9 cellular contexts compared by ENCODE assay signal in the genomic region with DNA sequence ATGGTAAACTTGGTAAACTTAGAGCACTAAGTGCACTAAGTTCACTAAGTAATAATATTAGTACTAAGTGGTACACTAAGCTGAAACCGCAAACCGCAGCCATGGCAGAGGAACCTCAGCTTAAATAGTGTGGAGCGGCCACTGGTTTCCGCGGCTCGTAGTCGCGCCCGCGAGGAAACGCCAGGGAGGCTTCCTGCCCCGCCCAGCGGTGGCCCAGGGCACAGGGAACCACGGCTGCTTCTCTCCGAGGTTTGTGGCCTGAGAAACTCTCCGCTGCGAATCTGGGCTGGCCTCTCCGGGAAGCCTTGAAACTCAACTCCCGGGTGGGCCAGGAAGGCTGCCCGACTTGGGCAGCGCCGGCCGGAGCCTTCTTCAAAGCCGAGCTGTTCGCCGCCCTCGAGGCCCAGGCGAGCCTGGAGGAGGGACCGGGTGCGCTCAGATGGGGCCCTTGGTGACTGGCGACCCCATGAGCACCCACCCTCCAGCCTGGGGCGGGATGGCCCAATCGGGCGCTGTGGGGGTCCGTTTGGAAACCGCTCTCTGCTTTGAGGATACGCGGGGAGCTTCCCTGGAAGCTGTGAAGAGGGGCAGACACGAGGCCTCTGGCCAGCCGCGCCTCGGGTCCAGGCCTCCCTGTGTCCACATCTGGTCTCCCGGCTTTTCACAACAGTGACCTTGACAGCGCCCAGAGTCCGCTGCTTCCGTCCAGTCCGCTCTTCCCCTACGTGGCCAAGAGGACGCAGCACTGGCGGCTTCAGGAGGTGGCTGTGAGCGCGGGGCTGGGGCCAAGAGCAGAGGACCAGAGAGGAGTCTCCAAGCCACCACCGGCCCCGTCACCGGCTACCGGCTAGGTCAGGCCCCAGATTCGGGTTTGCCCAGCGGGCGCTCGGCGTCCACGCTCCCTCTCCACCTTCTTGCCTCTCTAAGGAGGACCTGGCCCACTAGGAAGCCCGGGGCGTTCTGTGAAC. TPM values are rescaled to one million over a fixed set of nuclear protein-coding genes. Genes with fewer than 3 reads are reported as not detected.
DNase-seq lines count a peak whose midpoint lies in the region; ATAC-seq and FAIRE-seq lines count a peak whose summit lies in the region.
"Had no signal": no experiment of that assay in that cellular context is flagged by ENCODE, and none has a peak within 500 bp of the region (broad histone marks: within the 10 kb centered on the region; RNA-seq: fewer than 3 reads in every experiment).

No MANE protein-coding gene starts in this region.

- H3K36me3 Mint-ChIP-seq in activated T-helper 2 cell treated with anti-CD3 and anti-CD28 coated beads, Interferon-gamma antibody, Interleukin-2, Interleukin-4, amounts not matched to agents 10 μg/mL and 5 μg/mL and 100 μg/mL, durations not matched to agents 14 hours and 24 hours and 36 hours (ENCODE audit: low read depth): peaks cover 3% of the 10 kb centered on the region

- H3K79me2 ChIP-seq in ACC112 (ENCODE audit: control insufficient read depth, insufficient read depth, low read length, unreplicated experiment): no peaks in the 10 kb centered on the region

- H3K27me3 ChIP-seq in ACC112 (ENCODE audit: insufficient read depth, low read length): peaks cover 97% of the 10 kb centered on the region

- no peak overlapping the region for H3K27ac ChIP-seq in ACC112 (ENCODE audit: low read depth, low read length)

- no peak for FAIRE-seq in HTR-8/SVneo (lab: Jason Lieb, UNC)
- FAIRE-seq: TTC549 had no signal

- H3K36me3 ChIP-seq in ACC112 (ENCODE audit: insufficient read depth, low read length): no peaks in the 10 kb centered on the region

- no peak overlapping the region for H3K27ac Mint-ChIP-seq in activated T-helper 2 cell treated with anti-CD3 and anti-CD28 coated beads, Interferon-gamma antibody, Interleukin-2, Interleukin-4, amounts not matched to agents 10 μg/mL and 5 μg/mL and 100 μg/mL, durations not matched to agents 14 hours and 24 hours and 36 hours
- peak overlapping the region in 1 of 2 donors; percentile 23 for H3K27ac Mint-ChIP-seq in stimulated activated naive CD8-positive, alpha-beta T cell treated with anti-CD3 and anti-CD28 coated beads, Interleukin-15, amount 100 ng/mL, for 72 hours

- H3K9me3 Mint-ChIP-seq in activated T-helper 2 cell treated with anti-CD3 and anti-CD28 coated beads, Interferon-gamma antibody, Interleukin-2, Interleukin-4, amounts not matched to agents 10 μg/mL and 5 μg/mL and 100 μg/mL, durations not matched to agents 14 hours and 24 hours and 36 hours: peaks cover 13% of the 10 kb centered on the region
- peaks cover 7 to 13% of the 10 kb centered on the region in 2 donors for H3K9me3 Mint-ChIP-seq in stimulated activated naive CD8-positive, alpha-beta T cell treated with anti-CD3 and anti-CD28 coated beads, Interleukin-15, amount 100 ng/mL, for 72 hours

- intact Hi-C loops in activated T-helper 2 cell treated with anti-CD3 and anti-CD28 coated beads, Interferon-gamma antibody, Interleukin-2, Interleukin-4, amounts not matched to agents 10 μg/mL and 5 μg/mL and 100 μg/mL, durations not matched to agents 14 hours and 24 hours and 36 hours (cut with micrococcal nuclease): loop anchor here (2.0 kb wide), 1 partner anchor 13 kb away; no protein-coding TSS in a partner anchor

- peak overlapping the region; percentile 29; the same call in 1 of the 2 replicates for H3K4me3 ChIP-seq in ACC112 (ENCODE audit: low read depth, low read length)

- no peak overlapping the region for H3K4me3 Mint-ChIP-seq in activated T-helper 2 cell treated with anti-CD3 and anti-CD28 coated beads, Interferon-gamma antibody, Interleukin-2, Interleukin-4, amounts not matched to agents 10 μg/mL and 5 μg/mL and 100 μg/mL, durations not matched to agents 14 hours and 24 hours and 36 hours (ENCODE audit: low read depth)
- peak overlapping the region; percentile 24 to 32 for H3K4me3 Mint-ChIP-seq in stimulated activated naive CD8-positive, alpha-beta T cell treated with anti-CD3 and anti-CD28 coated beads, Interleukin-15, amount 100 ng/mL, for 72 hours

- peak; percentile 53 for DNase-seq in NAMALWA (ENCODE audit: low spot score)
- DNase-seq in activated T-helper 2 cell treated with anti-CD3 and anti-CD28 coated beads, Interferon-gamma antibody, Interleukin-2, Interleukin-4, amounts not matched to agents 10 μg/mL and 5 μg/mL and 100 μg/mL, durations not matched to agents 14 hours and 24 hours and 36 hours (ENCODE audit: low spot score): peak; percentile 57
- peak; percentile 66 for DNase-seq in left kidney (ENCODE audit: low read depth, low spot score)
- DNase-seq in stimulated activated naive CD8-positive, alpha-beta T cell treated with anti-CD3 and anti-CD28 coated beads, Interleukin-15, amount 100 ng/mL, for 72 hours: peak; percentile 55 to 76
- no peak for DNase-seq in HTR-8/SVneo (ENCODE audit: insufficient read length, low spot score)

- peaks cover 7% of the 10 kb centered on the region for H3K4me1 ChIP-seq in ACC112 (ENCODE audit: control insufficient read depth, insufficient read depth, low read length, unreplicated experiment)

- no peak overlapping the region for H2AFZ ChIP-seq in ACC112 (ENCODE audit: low read length, unreplicated experiment)

- H3K4me1 Mint-ChIP-seq in activated T-helper 2 cell treated with anti-CD3 and anti-CD28 coated beads, Interferon-gamma antibody, Interleukin-2, Interleukin-4, amounts not matched to agents 10 μg/mL and 5 μg/mL and 100 μg/mL, durations not matched to agents 14 hours and 24 hours and 36 hours (ENCODE audit: low read depth): peaks cover 13% of the 10 kb centered on the region
- H3K4me1 Mint-ChIP-seq in stimulated activated naive CD8-positive, alpha-beta T cell treated with anti-CD3 and anti-CD28 coated beads, Interleukin-15, amount 100 ng/mL, for 72 hours: peaks cover 52% of the 10 kb centered on the region

- peaks cover 90% of the 10 kb centered on the region for H3K27me3 Mint-ChIP-seq in activated T-helper 2 cell treated with anti-CD3 and anti-CD28 coated beads, Interferon-gamma antibody, Interleukin-2, Interleukin-4, amounts not matched to agents 10 μg/mL and 5 μg/mL and 100 μg/mL, durations not matched to agents 14 hours and 24 hours and 36 hours (ENCODE audit: low read depth)
- H3K27me3 Mint-ChIP-seq in stimulated activated naive CD8-positive, alpha-beta T cell treated with anti-CD3 and anti-CD28 coated beads, Interleukin-15, amount 100 ng/mL, for 72 hours: peaks cover 98% of the 10 kb centered on the region

- peak; percentile 86 for ATAC-seq in stimulated activated naive CD8-positive, alpha-beta T cell treated with anti-CD3 and anti-CD28 coated beads, Interleukin-15, amount 100 ng/mL, for 72 hours
- no peak for ATAC-seq in GM21447 (IDR thresholded peaks at IDR 0.05; ENCODE audit: unreplicated experiment)
- no peak for ATAC-seq in HG03432 (IDR thresholded peaks at IDR 0.05; ENCODE audit: unreplicated experiment)

RNA-seq across cellular contexts. Expression of gene HLA-E, which starts 25.4 kb away (rescaled TPM):
- total RNA-seq in activated T-helper 2 cell treated with anti-CD3 and anti-CD28 coated beads, Interferon-gamma antibody, Interleukin-2, Interleukin-4, amounts not matched to agents 10 μg/mL and 5 μg/mL and 100 μg/mL, durations not matched to agents 14 hours and 24 hours and 36 hours: 358 and 360 TPM in 2 replicates
